21 cellular contexts compared by ENCODE assay signal in the genomic region with DNA sequence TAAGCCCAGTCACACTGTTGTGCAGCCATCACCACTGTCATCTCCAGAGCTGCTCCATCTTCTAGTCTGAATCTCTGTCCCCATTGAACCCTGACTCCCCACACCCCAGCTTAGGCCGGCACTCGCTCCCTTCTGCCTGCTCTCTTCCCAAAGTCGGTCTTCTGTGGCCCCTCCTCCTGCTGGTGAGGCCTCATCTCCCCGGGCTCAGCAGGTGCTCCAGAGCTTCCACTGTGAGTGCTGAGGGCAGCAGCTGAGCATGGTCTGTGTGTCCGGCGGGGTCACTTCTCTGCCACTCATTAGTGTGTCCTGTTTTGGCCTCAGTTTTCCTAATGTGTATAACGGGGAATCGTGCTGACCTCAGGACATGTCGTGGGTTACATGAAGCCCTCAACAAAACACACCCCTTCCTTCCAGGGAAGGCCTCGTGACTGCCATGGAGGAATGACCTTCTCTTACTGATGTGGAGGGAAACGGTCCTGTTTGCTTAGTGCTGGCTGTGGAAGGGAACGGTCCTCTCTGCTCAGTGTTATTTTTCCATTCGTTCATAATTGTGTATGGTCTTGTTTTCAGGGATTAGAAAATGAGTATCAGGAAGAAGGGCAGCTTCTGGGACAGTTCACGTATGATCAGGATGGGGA. TPM values are rescaled to one million over a fixed set of nuclear protein-coding genes. Genes with fewer than 3 reads are reported as not detected.
DNase-seq lines count a peak whose midpoint lies in the region; ATAC-seq and TF ChIP-seq lines count a peak whose summit lies in the region.
"Had no signal": no experiment of that assay in that cellular context is flagged by ENCODE, and none has a peak within 500 bp of the region (broad histone marks: within the 10 kb centered on the region; RNA-seq: fewer than 3 reads in every experiment).

No MANE protein-coding gene starts in this region.

- H3K27ac Mint-ChIP-seq in activated naive CD4-positive, alpha-beta T cell treated with anti-CD3 and anti-CD28 coated beads, Interleukin-2, amount 10 ng/mL, durations not matched to agents 7 days and 5 days, result peak overlapping the region; percentile 38
- H3K27ac Mint-ChIP-seq: activated naive CD8-positive, alpha-beta T cell treated with anti-CD3 and anti-CD28 coated beads, Interleukin-2, amount 10 ng/mL, durations not matched to agents 7 days and 5 days; type B pancreatic cell had no signal

- POLR2A ChIA-PET in A673 (lab: Charles Lee; ENCODE audit: low non-redundant PET), result interaction anchor here (0.6 kb wide), 1 partner anchor 343 kb away, joined by 4 read pairs; no protein-coding TSS in a partner anchor

- H3K9ac ChIP-seq in Karpas-422 (ENCODE audit: low read length), result no peak overlapping the region
- H3K9ac ChIP-seq: parathyroid adenoma, SK-N-SH had no signal

- no TSS peak for BruUV-seq in A673 (replicated peaks; lab: Mats Ljungman, UMichigan)

- H3K4me3 ChIP-seq in right lobe of liver (no peak overlapping the region), Karpas-422 (ENCODE audit: low read length) (no peak overlapping the region), A673 (ENCODE audit: low read depth, low read length, poor library complexity, severe bottlenecking) (no peak overlapping the region)
- H3K4me3 ChIP-seq: A549, K562 had no signal

- H3K36me3 ChIP-seq in right lobe of liver (peaks cover 0 to 24% (median 8%) of the 10 kb centered on the region in 4 donors), Karpas-422 (ENCODE audit: insufficient read depth, low read length) (peaks cover 17% of the 10 kb centered on the region; the same call in 1 of the 2 replicates), A673 (ENCODE audit: insufficient read depth, low read length, poor library complexity, severe bottlenecking) (peaks cover 50% of the 10 kb centered on the region)

- H3K27me3 ChIP-seq in right lobe of liver (no peaks in the 10 kb centered on the region), Karpas-422 (ENCODE audit: low read length) (no peaks in the 10 kb centered on the region), A673 (replicated peaks; ENCODE audit: insufficient read depth, low read depth, low read length, poor library complexity) (no peaks in the 10 kb centered on the region)

- H4K20me1 ChIP-seq in Karpas-422 (ENCODE audit: insufficient read depth, low read depth, low read length), result no peaks in the 10 kb centered on the region

- no peak for TF ChIP-seq CTCF in right lobe of liver (IDR thresholded peaks at IDR 0.05)
- TF ChIP-seq CTCF in A673 (conservative IDR thresholded peaks at IDR 0.05; ENCODE audit: low read depth, low read length), result no peak

- no peak overlapping the region for H3K4me3 Mint-ChIP-seq in activated naive CD4-positive, alpha-beta T cell treated with anti-CD3 and anti-CD28 coated beads, Interleukin-2, amount 10 ng/mL, durations not matched to agents 7 days and 5 days
- H3K4me3 Mint-ChIP-seq: activated naive CD8-positive, alpha-beta T cell treated with anti-CD3 and anti-CD28 coated beads, Interleukin-2, amount 10 ng/mL, durations not matched to agents 7 days and 5 days; type B pancreatic cell had no signal

- no peak for TF ChIP-seq POLR2A in right lobe of liver (IDR thresholded peaks at IDR 0.05)

- no peaks in the 10 kb centered on the region for H3K27me3 Mint-ChIP-seq in activated naive CD4-positive, alpha-beta T cell treated with anti-CD3 and anti-CD28 coated beads, Interleukin-2, amount 10 ng/mL, durations not matched to agents 7 days and 5 days
- H3K27me3 Mint-ChIP-seq: activated naive CD8-positive, alpha-beta T cell treated with anti-CD3 and anti-CD28 coated beads, Interleukin-2, amount 10 ng/mL, durations not matched to agents 7 days and 5 days; CD4-positive, CD25-positive, alpha-beta regulatory T cell; type B pancreatic cell had no signal

- peaks cover 2% of the 10 kb centered on the region for H3K79me2 ChIP-seq in Karpas-422 (ENCODE audit: low read length)

- no peak for ATAC-seq in right lobe of liver
- ATAC-seq: A549, K562 had no signal

- H3K4me1 Mint-ChIP-seq in activated naive CD4-positive, alpha-beta T cell treated with anti-CD3 and anti-CD28 coated beads, Interleukin-2, amount 10 ng/mL, durations not matched to agents 7 days and 5 days, result peaks cover 18% of the 10 kb centered on the region

- H3K9me2 ChIP-seq in Karpas-422 (replicated peaks; ENCODE audit: insufficient read depth, low read length), result no peaks in the 10 kb centered on the region
- H3K9me2 ChIP-seq: SK-N-SH had no signal

- 74 to 79% (median 78%) methylated on average over 14 of the region's 14 CpGs for WGBS in adipose tissue, 3 donors
- WGBS in right lobe of liver (ENCODE audit: insufficient coverage, low coverage, low lambda C conversion rate, missing lambda C conversion rate), result 52% methylated on average over 9 of the region's 14 CpGs

- H3K36me3 Mint-ChIP-seq in activated naive CD4-positive, alpha-beta T cell treated with anti-CD3 and anti-CD28 coated beads, Interleukin-2, amount 10 ng/mL, durations not matched to agents 7 days and 5 days, result peaks cover 31% of the 10 kb centered on the region

- H3K27ac ChIP-seq in adipose tissue (ENCODE audit: low read depth, low read length), result peak overlapping the region; percentile 23
- H3K27ac ChIP-seq in right lobe of liver, result peak overlapping the region in 2 of 3 donors; percentile 29 to 92
- H3K27ac ChIP-seq in substantia nigra (ENCODE audit: low read depth, low read length, poor library complexity, severe bottlenecking), result peak overlapping the region; percentile 26
- H3K27ac ChIP-seq in Karpas-422 (ENCODE audit: low read length), result no peak overlapping the region
- H3K27ac ChIP-seq in A673 (ENCODE audit: low read depth, low read length, poor library complexity, severe bottlenecking), result no peak overlapping the region
- H3K27ac ChIP-seq: A549, parathyroid adenoma had no signal

- no peaks in the 10 kb centered on the region for H3K9me3 Mint-ChIP-seq in activated naive CD4-positive, alpha-beta T cell treated with anti-CD3 and anti-CD28 coated beads, Interleukin-2, amount 10 ng/mL, durations not matched to agents 7 days and 5 days
- H3K9me3 Mint-ChIP-seq: activated naive CD8-positive, alpha-beta T cell treated with anti-CD3 and anti-CD28 coated beads, Interleukin-2, amount 10 ng/mL, durations not matched to agents 7 days and 5 days; CD4-positive, CD25-positive, alpha-beta regulatory T cell; type B pancreatic cell had no signal

- H2AFZ ChIP-seq in Karpas-422 (ENCODE audit: low read length), result no peak overlapping the region
- H2AFZ ChIP-seq: parathyroid adenoma had no signal

- no peak for DNase-seq in activated naive CD4-positive, alpha-beta T cell treated with anti-CD3 and anti-CD28 coated beads, Interleukin-2, amount 10 ng/mL, durations not matched to agents 7 days and 5 days
- DNase-seq in activated naive CD4-positive, alpha-beta T cell treated with anti-CD3 and anti-CD28 coated beads, Interleukin-2, amount 50 U/mL, for 16 hours, result no peak
- DNase-seq in right lobe of liver (no peak), substantia nigra (lab: John Stamatoyannopoulos, UW) (no peak), Karpas-422 (no peak), A673 (ENCODE audit: low spot score) (no peak)
- no peak for DNase-seq in activated CD8-positive, alpha-beta memory T cell treated with anti-CD3 and anti-CD28 coated beads, Interleukin-2, amount 50 U/mL, for 48 hours
- DNase-seq: activated naive CD8-positive, alpha-beta T cell treated with anti-CD3 and anti-CD28 coated beads, Interleukin-2, amount 10 ng/mL, durations not matched to agents 7 days and 5 days; CD4-positive, CD25-positive, alpha-beta regulatory T cell; central memory CD4-positive, alpha-beta T cell; NCI-H1048; NCI-H2107; NCI-H69; SK-N-SH; stimulated activated CD4-positive, alpha-beta T cell treated with anti-CD3 and anti-CD28 coated beads, Interleukin-12 subunit alpha, Interleukin-12 subunit beta, amount 100 ng/mL, for 4 hours; T1000 had no signal

- H3K4me1 ChIP-seq in right lobe of liver, result peaks cover 0 to 26% (median 13%) of the 10 kb centered on the region in 4 donors
- H3K4me1 ChIP-seq in Karpas-422 (ENCODE audit: low read length), result peaks cover 8% of the 10 kb centered on the region
- H3K4me1 ChIP-seq in A673 (ENCODE audit: insufficient read depth, low read length, poor library complexity, severe bottlenecking), result peaks cover 11% of the 10 kb centered on the region
- H3K4me1 ChIP-seq: parathyroid adenoma had no signal

- no peak overlapping the region for H3K4me2 ChIP-seq in Karpas-422 (ENCODE audit: low read depth, low read length, poor library complexity, severe bottlenecking)
- H3K4me2 ChIP-seq: A549, SK-N-SH had no signal

- H3K9me3 ChIP-seq in right lobe of liver (no peaks in the 10 kb centered on the region), Karpas-422 (ENCODE audit: low read length) (no peaks in the 10 kb centered on the region), A673 (ENCODE audit: low read depth, low read length, poor library complexity, severe bottlenecking) (no peaks in the 10 kb centered on the region)
- H3K9me3 ChIP-seq: A549, SK-N-SH had no signal

- CTCF ChIA-PET in activated naive CD4-positive, alpha-beta T cell treated with anti-CD3 and anti-CD28 coated beads, Interleukin-2, amount 10 ng/mL, durations not matched to agents 7 days and 5 days (lab: Charles Lee), result interaction anchor here (0.8 to 6.4 kb wide), 7 partner anchors 8 to 550 kb away, joined by 3 to 89 read pairs (median 10); no protein-coding TSS in a partner anchor
- CTCF ChIA-PET in A673 (lab: Charles Lee), result interaction anchor here (1.6 kb wide), 1 partner anchor 85 kb away, joined by 10 read pairs; no protein-coding TSS in a partner anchor

- intact Hi-C loops in right lobe of liver (cut with DNase I), result loop anchor here in 1 of 2 donors (5.0 kb wide), 1 partner anchor 85 kb away; no protein-coding TSS in a partner anchor
- intact Hi-C loops in A673 (cut with micrococcal nuclease; ENCODE audit: unreplicated experiment), result loop anchor here (2.0 to 5.0 kb wide), 2 partner anchors 50 to 549 kb away; no protein-coding TSS in a partner anchor

RNA-seq across cellular contexts. Expression of gene GET4, which starts 4.3 kb away (rescaled TPM):
- 10 to 100 TPM; 27.7 to 35.9 (median 35.4) TPM for polyA plus RNA-seq in adipose tissue
- total RNA-seq in right lobe of liver (10 to 100 TPM; 15.6 to 38.3 (median 28.3) TPM), A673 (2021) (49.7 and 51.9 TPM in 2 replicates)
- total RNA-seq in Karpas-422 (2014; rRNA removed; shearing (Covaris generic); ENCODE audit: low replicate concordance), result 16.2 and 33.3 TPM in 2 replicates

RNA-seq across cellular contexts. Expression of gene SUN1, which starts 39.7 kb away (rescaled TPM):
- 100 to 1,000 TPM in 1 of 3 donors, 10 to 100 TPM in 2; 46.9 to 108 (median 73.0) TPM for polyA plus RNA-seq in adipose tissue
- total RNA-seq in right lobe of liver (10 to 100 TPM; 33.4 to 54.0 (median 48.7) TPM), A673 (2021) (189 and 203 TPM in 2 replicates)
- 39.6 and 62.1 TPM in 2 replicates for total RNA-seq in Karpas-422 (2014; rRNA removed; shearing (Covaris generic); ENCODE audit: low replicate concordance)

Comparison
In these comparisons a context has a peak if more than half of its experiments do, and no peak if none do; other contexts are left out.
1. H3K27ac ChIP-seq: peak in adipose tissue (single experiment), right lobe of liver (2 of 3) and substantia nigra (single experiment); none in Karpas-422 (single experiment) and A673 (single experiment).